In genomic region chr1:31040038-31040437, GRCh38 we compare ENCODE assay signal across 20 cellular contexts. TPM values are rescaled to one million over a fixed set of nuclear protein-coding genes. Genes with fewer than 3 reads are reported as not detected.
A peak's percentile ranks its signal among the peaks of the same experiment; 100 is the strongest.
DNase-seq lines count a peak whose midpoint lies in the region; ATAC-seq and TF ChIP-seq lines count a peak whose summit lies in the region.
"Had no signal": no experiment of that assay in that cellular context is flagged by ENCODE, and none has a peak within 500 bp of the region (broad histone marks: within the 10 kb centered on the region; RNA-seq: fewer than 3 reads in every experiment).

No MANE protein-coding gene starts in this region.

- TF ChIP-seq POLR2A in heart left ventricle (IDR thresholded peaks at IDR 0.05), result no peak

- H3K27ac ChIP-seq in heart left ventricle, result no peak overlapping the region
- H3K27ac ChIP-seq: foreskin keratinocyte, ovary, vagina had no signal

- peak overlapping the region; percentile 19 for H3K27ac Mint-ChIP-seq in Caco-2 (ENCODE audit: unreplicated experiment)
- H3K27ac Mint-ChIP-seq: activated CD4-positive, alpha-beta T cell treated with anti-CD3 and anti-CD28 coated beads for 36 hours had no signal

- no peak overlapping the region for H3K4me3 Mint-ChIP-seq in Caco-2 (ENCODE audit: unreplicated experiment)
- H3K4me3 Mint-ChIP-seq: activated CD4-positive, alpha-beta T cell treated with anti-CD3 and anti-CD28 coated beads for 36 hours had no signal

- no TSS peak for BruUV-seq in Caco-2 (replicated peaks; lab: Mats Ljungman, UMichigan)

- WGBS in heart left ventricle, 4 donors, result 57 to 65% (median 62%) methylated on average over 3 of the region's 3 CpGs

- in situ Hi-C loops in G401 (cut with HindIII; ENCODE audit: low sequenced_read_pairs), result no loop called here

- no peaks in the 10 kb centered on the region for H3K27me3 Mint-ChIP-seq in Caco-2 (ENCODE audit: insufficient read depth, unreplicated experiment)
- H3K27me3 Mint-ChIP-seq: activated CD4-positive, alpha-beta T cell treated with anti-CD3 and anti-CD28 coated beads for 36 hours had no signal

- peak; percentile 37 for ATAC-seq in left lobe of liver
- ATAC-seq in heart left ventricle, result no peak
- ATAC-seq: activated CD4-positive, alpha-beta T cell treated with anti-CD3 and anti-CD28 coated beads for 36 hours; foreskin keratinocyte; right cardiac atrium had no signal

- H3K4me3 ChIP-seq in Caco-2 (ENCODE audit: low read depth, low read length), result no peak overlapping the region
- H3K4me3 ChIP-seq in heart left ventricle, result no peak overlapping the region
- H3K4me3 ChIP-seq: GM23248, lung, MG63, ovary, vagina had no signal

- H3K4me1 Mint-ChIP-seq in Caco-2 (ENCODE audit: low read depth, unreplicated experiment), result peaks cover 7% of the 10 kb centered on the region

- H3K27me3 ChIP-seq in Caco-2 (replicated peaks; ENCODE audit: control insufficient read depth, insufficient read depth, low read length), result no peaks in the 10 kb centered on the region
- no peaks in the 10 kb centered on the region for H3K27me3 ChIP-seq in heart left ventricle
- H3K27me3 ChIP-seq: foreskin keratinocyte, MG63, ovary, vagina had no signal

- peak; percentile 10 for DNase-seq in NCI-H2196 (lab: John Stamatoyannopoulos, UW; ENCODE audit: unreplicated experiment)
- no peak for DNase-seq in NCI-H2196 treated with DMSO at 0.1 percent for 48 hours (lab: John Stamatoyannopoulos, UW; ENCODE audit: unreplicated experiment)
- DNase-seq in Caco-2, result no peak
- DNase-seq in NCI-H748 (lab: John Stamatoyannopoulos, UW; ENCODE audit: unreplicated experiment), result peak; percentile 28
- no peak for DNase-seq in left lobe of liver (ENCODE audit: low spot score)
- no peak for DNase-seq in NCI-H1694 treated with DMSO at 0.1 percent for 48 hours (lab: John Stamatoyannopoulos, UW)
- no peak for DNase-seq in G401 (ENCODE audit: low spot score)
- no peak for DNase-seq in heart left ventricle
- DNase-seq: activated CD4-positive, alpha-beta T cell treated with anti-CD3 and anti-CD28 coated beads for 36 hours; activated effector memory CD4-positive, alpha-beta T cell treated with Interleukin-2 at 50 U/mL for 16 hours; foreskin keratinocyte; GDM1; GM23248; hypothalamus; MG63; NCI-H1436; ovary; right cardiac atrium had no signal

- TF ChIP-seq CTCF in Caco-2 (IDR thresholded peaks at IDR 0.05; ENCODE audit: insufficient read depth in 1 of 2, low read depth in 1 of 2, low read length in 1 of 2, severe bottlenecking in 1 of 2, unreplicated experiment in 1 of 2), result no peak
- no peak for TF ChIP-seq CTCF in heart left ventricle (IDR thresholded peaks at IDR 0.05)

- H3K36me3 ChIP-seq in Caco-2 (ENCODE audit: control insufficient read depth, insufficient read depth, low read length) (no peaks in the 10 kb centered on the region), heart left ventricle (peaks cover 0 to 40% (median 16%) of the 10 kb centered on the region in 9 donors)
- H3K36me3 ChIP-seq: ovary had no signal

- H3K4me1 ChIP-seq in Caco-2 (no peaks in the 10 kb centered on the region), heart left ventricle (peaks cover 0 to 64% (median 29%) of the 10 kb centered on the region in 12 donors)

- CTCF ChIA-PET in Caco-2 (lab: Charles Lee), result no interaction called here

- H3K9me3 ChIP-seq in Caco-2 (no peaks in the 10 kb centered on the region), heart left ventricle (no peaks in the 10 kb centered on the region)
- H3K9me3 ChIP-seq: MG63, ovary, vagina had no signal

- peaks cover 62% of the 10 kb centered on the region for H3K36me3 Mint-ChIP-seq in Caco-2 (ENCODE audit: insufficient read depth, unreplicated experiment)

- no peaks in the 10 kb centered on the region for H3K9me3 Mint-ChIP-seq in Caco-2 (ENCODE audit: unreplicated experiment)

- POLR2A ChIA-PET in Caco-2 (lab: Charles Lee), result no interaction called here

- intact Hi-C loops in Caco-2 (cut with micrococcal nuclease; ENCODE audit: unreplicated experiment), result no loop called here
- intact Hi-C loops in heart left ventricle (cut with DNase I), result no loop called here

RNA-seq across cellular contexts. Expression of gene PUM1, which starts 25.5 kb away (rescaled TPM):
- 92.3 and 93.7 TPM in 2 replicates for total RNA-seq in Caco-2 (2022)
- total RNA-seq in left lobe of liver, result 51.2 TPM
- 43.0 and 64.4 TPM in 2 replicates for total RNA-seq in G401 (2014; rRNA removed; shearing (Covaris generic))
- total RNA-seq in heart left ventricle, result 10 to 100 TPM; 60.4 to 96.3 (median 75.8) TPM
- polyA plus RNA-seq in heart left ventricle, result 10 to 100 TPM; 19.2 to 33.6 TPM

Comparison
In these comparisons a context has a peak if more than half of its experiments do, and no peak if none do; other contexts are left out.
1. DNase-seq: peak in NCI-H2196 (single experiment) and NCI-H748 (single experiment); none in NCI-H2196 treated with DMSO at 0.1 percent for 48 hours (single experiment), Caco-2 (0 of 2), left lobe of liver (single experiment), NCI-H1694 treated with DMSO at 0.1 percent for 48 hours (single experiment), G401 (single experiment) and heart left ventricle (0 of 5).